ENCODE assay signal across 8 cellular contexts in the genomic region with DNA sequence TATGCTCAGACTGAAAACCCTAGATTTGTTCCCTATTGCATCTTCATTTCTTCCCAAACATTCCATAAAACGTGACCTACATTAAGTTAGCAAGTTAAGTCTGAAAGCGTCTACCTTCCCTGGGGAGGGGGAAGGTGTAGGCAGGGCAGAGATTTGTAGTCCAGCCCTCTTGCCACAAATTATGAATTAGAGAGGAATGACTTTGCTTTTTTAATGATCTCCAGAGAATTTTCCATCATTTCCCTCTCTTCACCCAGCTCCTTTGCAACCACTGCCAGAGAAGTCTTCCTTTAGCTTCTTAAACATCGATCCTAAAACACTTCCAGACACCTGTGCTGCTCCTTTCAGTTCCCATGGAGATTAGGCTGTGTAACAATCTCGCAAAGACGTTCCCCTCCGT. TPM values are rescaled to one million over a fixed set of nuclear protein-coding genes. Genes with fewer than 3 reads are reported as not detected.
A peak's percentile ranks its signal among the peaks of the same experiment; 100 is the strongest.
DNase-seq lines count a peak whose midpoint lies in the region; ATAC-seq and TF ChIP-seq lines count a peak whose summit lies in the region.

No MANE protein-coding gene starts in this region.

- ATAC-seq in CD4-positive, alpha-beta T cell (ENCODE audit: poor library complexity): no peak
- ATAC-seq in HG02642 (IDR thresholded peaks at IDR 0.05; ENCODE audit: poor library complexity, unreplicated experiment) (no peak), GM19467 (IDR thresholded peaks at IDR 0.05; ENCODE audit: unreplicated experiment) (no peak)

- no peaks in the 10 kb centered on the region for H3K27me3 Mint-ChIP-seq in CD4-positive, alpha-beta T cell
- H3K27me3 Mint-ChIP-seq in neural progenitor cell (ENCODE audit: insufficient read depth, low read depth): peaks cover 4% of the 10 kb centered on the region

- H3K9me2 ChIP-seq in MM.1S (replicated peaks; ENCODE audit: insufficient read depth, low read length): no peaks in the 10 kb centered on the region

- H3K27me3 ChIP-seq in CD4-positive, alpha-beta T cell (ENCODE audit: control insufficient read depth, insufficient read depth, low read length): no peaks in the 10 kb centered on the region
- H3K27me3 ChIP-seq in MM.1S (replicated peaks; ENCODE audit: insufficient read depth, low read length) (no peaks in the 10 kb centered on the region), neural progenitor cell (no peaks in the 10 kb centered on the region)
- H3K27me3 ChIP-seq in effector memory CD4-positive, alpha-beta T cell (replicated peaks; ENCODE audit: control insufficient read depth, insufficient read depth, low read length, poor library complexity, severe bottlenecking): no peaks in the 10 kb centered on the region

- H3K9me3 ChIP-seq in CD4-positive, alpha-beta T cell (ENCODE audit: control insufficient read depth, low read length): no peaks in the 10 kb centered on the region
- no peaks in the 10 kb centered on the region for H3K9me3 ChIP-seq in MM.1S (replicated peaks; ENCODE audit: insufficient read depth, low read length)
- no peaks in the 10 kb centered on the region for H3K9me3 ChIP-seq in effector memory CD4-positive, alpha-beta T cell (ENCODE audit: control insufficient read depth, low read length)
- H3K9me3 ChIP-seq in neural progenitor cell (ENCODE audit: low read depth): no peaks in the 10 kb centered on the region

- no peak for TF ChIP-seq CTCF in CD4-positive, alpha-beta T cell (IDR thresholded peaks at IDR 0.05)
- TF ChIP-seq CTCF in MM.1S (IDR thresholded peaks at IDR 0.05; ENCODE audit: low read length) (no peak), neural progenitor cell (IDR thresholded peaks at IDR 0.05) (no peak)

- H3K4me3 ChIP-seq in MM.1S (ENCODE audit: low read length): peak overlapping the region; percentile 96
- peak overlapping the region; percentile 71 for H3K4me3 ChIP-seq in effector memory CD4-positive, alpha-beta T cell (ENCODE audit: insufficient read depth, low read depth, low read length, poor library complexity, severe bottlenecking)
- peak overlapping the region; percentile 68 for H3K4me3 ChIP-seq in neural progenitor cell

- peak overlapping the region; percentile 89 for H3K27ac Mint-ChIP-seq in CD4-positive, alpha-beta T cell
- H3K27ac Mint-ChIP-seq in neural progenitor cell: no peak overlapping the region

- no peaks in the 10 kb centered on the region for H3K9me3 Mint-ChIP-seq in CD4-positive, alpha-beta T cell
- no peaks in the 10 kb centered on the region for H3K9me3 Mint-ChIP-seq in neural progenitor cell

- peak overlapping the region; percentile 91 for H3K4me3 Mint-ChIP-seq in CD4-positive, alpha-beta T cell
- H3K4me3 Mint-ChIP-seq in neural progenitor cell: peak overlapping the region; percentile 99

- no peak overlapping the region for H2AFZ ChIP-seq in MM.1S (ENCODE audit: low read length)
- no peak overlapping the region for H2AFZ ChIP-seq in neural progenitor cell (replicated peaks)

- H3K4me1 Mint-ChIP-seq in CD4-positive, alpha-beta T cell (ENCODE audit: low read depth): peaks cover 59% of the 10 kb centered on the region
- peaks cover 18% of the 10 kb centered on the region for H3K4me1 Mint-ChIP-seq in neural progenitor cell

- peaks cover 42% of the 10 kb centered on the region for H3K36me3 Mint-ChIP-seq in CD4-positive, alpha-beta T cell (ENCODE audit: low read depth)
- H3K36me3 Mint-ChIP-seq in neural progenitor cell: peaks cover 17% of the 10 kb centered on the region

- no peak overlapping the region for H3K27ac ChIP-seq in CD4-positive, alpha-beta T cell (ENCODE audit: low read depth, low read length)
- H3K27ac ChIP-seq in MM.1S (ENCODE audit: low read length) (no peak overlapping the region), neural progenitor cell (no peak overlapping the region)
- H3K27ac ChIP-seq in effector memory CD4-positive, alpha-beta T cell (ENCODE audit: insufficient read depth, low read length, poor library complexity, severe bottlenecking): no peak overlapping the region

- H3K9ac ChIP-seq in MM.1S (ENCODE audit: low read length): peak overlapping the region; percentile 91; the same call in 1 of the 2 replicates
- H3K9ac ChIP-seq in neural progenitor cell: peak overlapping the region; percentile 21

- CTCF ChIA-PET in CD4-positive, alpha-beta T cell (lab: Charles Lee): no interaction called here

- DNase-seq in CD4-positive, alpha-beta T cell: no peak
- DNase-seq in MM.1S: no peak
- DNase-seq in effector memory CD4-positive, alpha-beta T cell: no peak
- no peak for DNase-seq in neural progenitor cell (ENCODE audit: low spot score)
- no peak for DNase-seq in putamen (ENCODE audit: low spot score)
- DNase-seq in SW480 (ENCODE audit: low spot score): no peak

- peaks cover 59% of the 10 kb centered on the region for H3K79me2 ChIP-seq in MM.1S (ENCODE audit: low read length)
- H3K79me2 ChIP-seq in neural progenitor cell (ENCODE audit: low read depth): peaks cover 44% of the 10 kb centered on the region

- H4K20me1 ChIP-seq in MM.1S (ENCODE audit: insufficient read depth, low read length) (peaks cover 9% of the 10 kb centered on the region; the same call in 1 of the 2 replicates), neural progenitor cell (ENCODE audit: low read depth) (peaks cover 21% of the 10 kb centered on the region)

- no peaks in the 10 kb centered on the region for H3F3A ChIP-seq in MM.1S (ENCODE audit: insufficient read depth, low read length)
- no peaks in the 10 kb centered on the region for H3F3A ChIP-seq in neural progenitor cell (ENCODE audit: low read depth)

- H3K36me3 ChIP-seq in MM.1S (replicated peaks; ENCODE audit: insufficient read depth, low read length) (peaks cover 7% of the 10 kb centered on the region), neural progenitor cell (no peaks in the 10 kb centered on the region)
- peaks cover 5% of the 10 kb centered on the region for H3K36me3 ChIP-seq in effector memory CD4-positive, alpha-beta T cell (ENCODE audit: control insufficient read depth, insufficient read depth, low read length)

- H3K4me1 ChIP-seq in MM.1S (ENCODE audit: low read length) (peaks cover 20% of the 10 kb centered on the region), neural progenitor cell (peaks cover 18% of the 10 kb centered on the region)
- H3K4me1 ChIP-seq in effector memory CD4-positive, alpha-beta T cell (ENCODE audit: control insufficient read depth, insufficient read depth, low read length, poor library complexity, severe bottlenecking): peaks cover 8% of the 10 kb centered on the region

- H3K4me2 ChIP-seq in MM.1S (ENCODE audit: low read depth, low read length): peak overlapping the region; percentile 69
- peak overlapping the region; percentile 83 for H3K4me2 ChIP-seq in neural progenitor cell

- POLR2A ChIA-PET in CD4-positive, alpha-beta T cell (lab: Charles Lee): interaction anchor here (1.4 kb wide), 1 partner anchor 26 kb away, joined by 3 read pairs; no protein-coding TSS in a partner anchor

- intact Hi-C loops in CD4-positive, alpha-beta T cell (cut with DNase I, micrococcal nuclease): loop anchor here in 1 of 2 experiments (5.0 to 10.0 kb wide), 10 partner anchors 312 to 1553 kb away; partner anchors contain the start of genes CCDC93, DDX18, INSIG2 and RALB

RNA-seq across cellular contexts. Expression of gene C2orf76, which starts 1.2 kb away (rescaled TPM):
- 1 to 10 TPM; 2.8 to 4.5 TPM for total RNA-seq in CD4-positive, alpha-beta T cell
- 13.4 and 16.8 TPM in 2 replicates for total RNA-seq in neural progenitor cell (ENCODE audit: low replicate concordance)

RNA-seq across cellular contexts. Expression of gene DBI, which starts 1.3 kb away (rescaled TPM):
- 10 to 100 TPM; 23.6 to 27.4 TPM for total RNA-seq in CD4-positive, alpha-beta T cell
- total RNA-seq in neural progenitor cell (ENCODE audit: low replicate concordance): 158 and 238 TPM in 2 replicates
